11 cellular contexts compared by ENCODE assay signal in the genomic region with DNA sequence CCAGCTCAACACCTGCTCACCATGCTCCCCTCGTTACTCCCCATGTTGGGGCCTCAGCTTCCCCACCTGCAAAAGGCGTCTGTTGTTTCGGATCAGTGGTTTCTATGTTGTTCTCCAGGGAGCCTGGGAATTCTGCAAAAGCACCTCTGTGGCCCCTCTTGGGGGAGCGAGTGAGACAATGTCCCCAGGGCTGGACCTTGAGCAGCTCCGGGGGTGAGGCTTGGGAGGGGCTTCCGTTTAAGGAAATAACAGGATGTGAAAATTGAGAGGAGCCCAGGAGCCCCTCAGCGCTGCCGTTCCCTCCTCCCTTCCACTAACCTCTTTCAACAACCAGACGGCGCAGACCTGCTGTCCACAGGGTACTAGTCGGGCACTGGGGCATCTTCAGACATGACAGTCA.
DNase-seq lines count a peak whose midpoint lies in the region; ATAC-seq and TF ChIP-seq lines count a peak whose summit lies in the region.
"Had no signal": no experiment of that assay in that cellular context is flagged by ENCODE, and none has a peak within 500 bp of the region (broad histone marks: within the 10 kb centered on the region; RNA-seq: fewer than 3 reads in every experiment).

No MANE protein-coding gene starts in this region.

- peaks cover 0 to 2% (median 0%) of the 10 kb centered on the region in 7 donors for H3K9me3 Mint-ChIP-seq in CD4-positive, CD25-positive, alpha-beta regulatory T cell

- H3K4me1 ChIP-seq in CD4-positive, CD25-positive, alpha-beta regulatory T cell (ENCODE audit: control insufficient read depth, insufficient read depth, low read length, poor library complexity, severe bottlenecking), result peaks cover 18% of the 10 kb centered on the region
- H3K4me1 ChIP-seq in osteoblast (ENCODE audit: insufficient read depth, low read length), result no peaks in the 10 kb centered on the region
- H3K4me1 ChIP-seq: BE2C had no signal

- H3K36me3 Mint-ChIP-seq in CD4-positive, CD25-positive, alpha-beta regulatory T cell, result peaks cover 3% of the 10 kb centered on the region
- H3K36me3 Mint-ChIP-seq: IgD-negative memory B cell had no signal

- H3K4me1 Mint-ChIP-seq in CD4-positive, CD25-positive, alpha-beta regulatory T cell, result peaks cover 7 to 34% (median 9%) of the 10 kb centered on the region in 4 donors

- no peaks in the 10 kb centered on the region for H4K20me1 ChIP-seq in osteoblast (ENCODE audit: insufficient read depth, low read length)

- no peak overlapping the region for H2AFZ ChIP-seq in osteoblast (ENCODE audit: low read length)

- no peak overlapping the region for H3K4me2 ChIP-seq in osteoblast (ENCODE audit: insufficient read depth, low read length)

- H3K4me3 Mint-ChIP-seq in CD4-positive, CD25-positive, alpha-beta regulatory T cell, result peak overlapping the region in 3 of 4 donors; percentile 36 to 70 (median 39)

- no peaks in the 10 kb centered on the region for H3K79me2 ChIP-seq in osteoblast (ENCODE audit: insufficient read depth, low read length)

- peak; percentile 38 for ATAC-seq in left ventricle myocardium superior
- no peak for ATAC-seq in CD4-positive, CD25-positive, alpha-beta regulatory T cell (ENCODE audit: low read depth in 2 of 2)
- ATAC-seq in HG02870 (IDR thresholded peaks at IDR 0.05; ENCODE audit: unreplicated experiment), result no peak
- no peak for ATAC-seq in activated CD4-positive, CD25-positive, alpha-beta regulatory T cell treated with anti-CD3 and anti-CD28 coated beads, Interleukin-2, amount 50 U/mL, for 24 hours
- ATAC-seq: HCT116 had no signal

- H3K9me3 ChIP-seq in CD4-positive, CD25-positive, alpha-beta regulatory T cell (ENCODE audit: control insufficient read depth in 2 of 2, low read length in 2 of 2), result no peaks in the 10 kb centered on the region
- H3K9me3 ChIP-seq in osteoblast (ENCODE audit: low read depth, low read length), result no peaks in the 10 kb centered on the region
- H3K9me3 ChIP-seq: BE2C had no signal

- peaks cover 19% of the 10 kb centered on the region for H3K27me3 Mint-ChIP-seq in CD4-positive, CD25-positive, alpha-beta regulatory T cell

- H3K4me3 ChIP-seq in CD4-positive, CD25-positive, alpha-beta regulatory T cell (ENCODE audit: low read depth, low read length), result peak overlapping the region; percentile 37
- no peak overlapping the region for H3K4me3 ChIP-seq in osteoblast (ENCODE audit: insufficient read depth, low read length)

- H3K27ac Mint-ChIP-seq in CD4-positive, CD25-positive, alpha-beta regulatory T cell, result peak overlapping the region in 2 of 3 donors; percentile 0 to 67
- H3K27ac Mint-ChIP-seq: IgD-negative memory B cell had no signal

- H3K36me3 ChIP-seq in CD4-positive, CD25-positive, alpha-beta regulatory T cell (ENCODE audit: control insufficient read depth, insufficient read depth, low read length), result no peaks in the 10 kb centered on the region
- H3K36me3 ChIP-seq in osteoblast (ENCODE audit: insufficient read depth, low read length), result no peaks in the 10 kb centered on the region
- H3K36me3 ChIP-seq: BE2C had no signal

- H3K27ac ChIP-seq in CD4-positive, CD25-positive, alpha-beta regulatory T cell (ENCODE audit: insufficient read depth, low read length, poor library complexity, severe bottlenecking), result no peak overlapping the region
- no peak overlapping the region for H3K27ac ChIP-seq in osteoblast (ENCODE audit: low read depth, low read length)

- H3K27me3 ChIP-seq in CD4-positive, CD25-positive, alpha-beta regulatory T cell (ENCODE audit: control insufficient read depth, insufficient read depth, low read length), result no peaks in the 10 kb centered on the region
- peaks cover 45% of the 10 kb centered on the region for H3K27me3 ChIP-seq in osteoblast (ENCODE audit: insufficient read depth, low read length)
- H3K27me3 ChIP-seq: BE2C had no signal

- no peak for DNase-seq in left ventricle myocardium superior
- DNase-seq in cardiac septum (ENCODE audit: low spot score), result no peak
- DNase-seq in CD4-positive, CD25-positive, alpha-beta regulatory T cell, result peak in 1 of 3 donors; percentile 45
- DNase-seq in osteoblast (ENCODE audit: insufficient read length, low spot score, missing footprints), result peak; percentile 54
- DNase-seq in GM10266 (ENCODE audit: extremely low spot score), result no peak
- DNase-seq: BE2C, GF-D8 had no signal

- TF ChIP-seq CTCF in osteoblast (IDR thresholded peaks at IDR 0.05; ENCODE audit: extremely low read depth, low read depth, low read length) (no peak), GM10266 (IDR thresholded peaks at IDR 0.05; ENCODE audit: control insufficient read depth, insufficient read depth, low read depth, missing control alignments) (no peak)

- intact Hi-C loops in left ventricle myocardium superior (cut with micrococcal nuclease), result no loop called here
- intact Hi-C loops in cardiac septum (cut with DNase I), result no loop called here
